17 cellular contexts compared by ENCODE assay signal in genomic region chr9:35556781-35557180, GRCh38.
"Had no signal": no experiment of that assay in that cellular context is flagged by ENCODE, and none has a peak within 500 bp of the region (broad histone marks: within the 10 kb centered on the region; RNA-seq: fewer than 3 reads in every experiment).

No MANE protein-coding gene starts in this region.

- H3K36me3 Mint-ChIP-seq: stimulated activated memory B cell treated with anti-CD40 and anti-IgM and Interleukin-4, amounts not matched to agents 10 μg/mL and 1 μg/mL and 100 μg/mL, for 72 hours had no signal

- DNase-seq: activated CD8-positive, alpha-beta T cell treated with anti-CD3 and anti-CD28 coated beads for 36 hours; activated gamma-delta T cell treated with Interleukin-2 at 50 U/mL for 16 hours; activated T-cell treated with anti-CD3 and anti-CD28 coated beads, Interleukin-2, amount 50 U/mL, for 72 hours; body of pancreas; central memory CD4-positive, alpha-beta T cell; kidney glomerular epithelial cell; ovary; sigmoid colon; stimulated activated CD4-positive, alpha-beta T cell treated with anti-CD3 and anti-CD28 coated beads, Interleukin-12 subunit alpha, Interleukin-12 subunit beta, amount 100 ng/mL, for 4 hours; T-helper 1 cell; T1000; transverse colon had no signal

- H3K9me3 Mint-ChIP-seq: activated CD8-positive, alpha-beta T cell treated with anti-CD3 and anti-CD28 coated beads for 36 hours; activated T-cell treated with anti-CD3 and anti-CD28 coated beads, Interleukin-2, amount 50 U/mL, for 72 hours; stimulated activated memory B cell treated with anti-CD40 and anti-IgM and Interleukin-4, amounts not matched to agents 10 μg/mL and 1 μg/mL and 100 μg/mL, for 72 hours had no signal

- H3K27me3 ChIP-seq: body of pancreas, esophagus muscularis mucosa, ovary, sigmoid colon, transverse colon, vagina had no signal

- H3K9me3 ChIP-seq: body of pancreas, esophagus muscularis mucosa, ovary, sigmoid colon, transverse colon, vagina had no signal

- H3K36me3 ChIP-seq: ovary, transverse colon had no signal

- ATAC-seq: activated CD8-positive, alpha-beta T cell treated with anti-CD3 and anti-CD28 coated beads for 36 hours; activated T-cell treated with anti-CD3 and anti-CD28 coated beads, Interleukin-2, amount 50 U/mL, for 72 hours; body of pancreas; stimulated activated memory B cell treated with anti-CD40 and anti-IgM and Interleukin-4, amounts not matched to agents 10 μg/mL and 1 μg/mL and 100 μg/mL, for 72 hours had no signal

- H3K27ac ChIP-seq: body of pancreas, ovary, SK-N-MC, transverse colon, vagina had no signal

- H3K4me3 ChIP-seq: body of pancreas, coronary artery, esophagus muscularis mucosa, ovary, sigmoid colon, SK-N-MC, transverse colon, vagina had no signal

- H3K4me3 Mint-ChIP-seq: activated CD8-positive, alpha-beta T cell treated with anti-CD3 and anti-CD28 coated beads for 36 hours; activated T-cell treated with anti-CD3 and anti-CD28 coated beads, Interleukin-2, amount 50 U/mL, for 72 hours; stimulated activated memory B cell treated with anti-CD40 and anti-IgM and Interleukin-4, amounts not matched to agents 10 μg/mL and 1 μg/mL and 100 μg/mL, for 72 hours had no signal

- H3K27me3 Mint-ChIP-seq: activated CD8-positive, alpha-beta T cell treated with anti-CD3 and anti-CD28 coated beads for 36 hours; stimulated activated memory B cell treated with anti-CD40 and anti-IgM and Interleukin-4, amounts not matched to agents 10 μg/mL and 1 μg/mL and 100 μg/mL, for 72 hours had no signal

- H3K27ac Mint-ChIP-seq: activated CD8-positive, alpha-beta T cell treated with anti-CD3 and anti-CD28 coated beads for 36 hours; activated T-cell treated with anti-CD3 and anti-CD28 coated beads, Interleukin-2, amount 50 U/mL, for 72 hours; stimulated activated memory B cell treated with anti-CD40 and anti-IgM and Interleukin-4, amounts not matched to agents 10 μg/mL and 1 μg/mL and 100 μg/mL, for 72 hours had no signal
